In the genomic region with DNA sequence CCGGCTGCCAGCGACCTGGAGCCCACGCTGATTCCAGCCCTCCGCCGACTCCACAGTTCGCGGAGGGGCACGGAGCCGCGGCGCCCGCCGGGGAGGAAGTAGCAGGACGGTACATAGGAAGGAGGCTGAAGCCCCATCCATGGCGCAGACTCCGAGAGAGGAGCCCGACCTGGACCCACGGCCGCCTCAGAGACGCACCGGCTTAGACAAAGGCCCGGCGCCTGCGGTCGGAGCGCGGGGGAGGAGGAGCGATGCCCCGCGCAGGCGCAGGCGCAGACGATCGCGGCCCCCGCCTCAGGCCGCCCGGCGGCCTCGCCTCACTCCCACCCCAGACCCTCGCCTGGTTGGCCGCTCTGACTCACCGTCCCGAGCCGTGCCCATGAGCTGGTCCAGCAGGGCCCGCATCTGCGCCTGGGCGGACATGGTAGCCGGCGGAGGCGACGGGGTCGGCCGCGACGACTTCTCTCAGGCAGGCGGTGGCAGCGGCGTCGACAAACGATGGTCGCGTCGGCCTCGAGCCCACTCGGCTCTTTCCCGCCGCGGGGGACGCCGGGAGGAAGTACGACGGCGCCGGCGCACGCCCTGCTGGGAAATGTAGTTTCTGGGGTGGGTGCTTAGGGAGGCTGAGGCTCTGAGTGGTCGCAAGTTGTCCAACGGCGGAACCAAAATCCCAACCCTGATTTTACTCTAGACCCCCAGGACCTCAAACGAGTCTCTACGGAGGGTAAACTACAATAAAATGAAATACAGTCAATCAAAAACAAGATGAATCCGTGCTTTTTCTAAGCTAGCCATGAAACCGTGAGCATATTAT, we compare ENCODE assay signal across 8 cellular contexts. TPM values are rescaled to one million over a fixed set of nuclear protein-coding genes. Genes with fewer than 3 reads are reported as not detected.
DNase-seq lines count a peak whose midpoint lies in the region; ATAC-seq, FAIRE-seq and TF ChIP-seq lines count a peak whose summit lies in the region.

A gene with protein sequence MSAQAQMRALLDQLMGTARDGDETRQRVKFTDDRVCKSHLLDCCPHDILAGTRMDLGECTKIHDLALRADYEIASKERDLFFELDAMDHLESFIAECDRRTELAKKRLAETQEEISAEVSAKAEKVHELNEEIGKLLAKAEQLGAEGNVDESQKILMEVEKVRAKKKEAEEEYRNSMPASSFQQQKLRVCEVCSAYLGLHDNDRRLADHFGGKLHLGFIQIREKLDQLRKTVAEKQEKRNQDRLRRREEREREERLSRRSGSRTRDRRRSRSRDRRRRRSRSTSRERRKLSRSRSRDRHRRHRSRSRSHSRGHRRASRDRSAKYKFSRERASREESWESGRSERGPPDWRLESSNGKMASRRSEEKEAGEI (minus strand): TSS at position 533 of the 814 bp plus-strand sequence. CDS start 110 bp downstream, at position 423.

- ATAC-seq in stimulated activated naive CD8-positive, alpha-beta T cell treated with anti-CD3 and anti-CD28 coated beads, Interleukin-15, amount 100 ng/mL, for 72 hours, result peak; percentile 96

- H3K27me3 Mint-ChIP-seq in nephron progenitor cell (ENCODE audit: low read depth, poor library complexity), result no peaks in the 10 kb centered on the region
- no peaks in the 10 kb centered on the region for H3K27me3 Mint-ChIP-seq in stimulated activated naive CD8-positive, alpha-beta T cell treated with anti-CD3 and anti-CD28 coated beads, Interleukin-15, amount 100 ng/mL, for 72 hours

- H3K36me3 Mint-ChIP-seq in nephron progenitor cell (ENCODE audit: low read depth), result peaks cover 33% of the 10 kb centered on the region

- peaks cover 38% of the 10 kb centered on the region for H3K4me1 Mint-ChIP-seq in nephron progenitor cell
- H3K4me1 Mint-ChIP-seq in stimulated activated naive CD8-positive, alpha-beta T cell treated with anti-CD3 and anti-CD28 coated beads, Interleukin-15, amount 100 ng/mL, for 72 hours, result peaks cover 48% of the 10 kb centered on the region

- H3K4me3 Mint-ChIP-seq in nephron progenitor cell, result peak within 1 kb of the TSS; percentile 96
- peak within 1 kb of the TSS; percentile 92 to 93 for H3K4me3 Mint-ChIP-seq in stimulated activated naive CD8-positive, alpha-beta T cell treated with anti-CD3 and anti-CD28 coated beads, Interleukin-15, amount 100 ng/mL, for 72 hours

- TF ChIP-seq CTCF in nephron progenitor cell (IDR thresholded peaks at IDR 0.05), result no peak

- peak within 1 kb of the TSS; percentile 95 for H3K27ac Mint-ChIP-seq in nephron progenitor cell
- H3K27ac Mint-ChIP-seq in stimulated activated naive CD8-positive, alpha-beta T cell treated with anti-CD3 and anti-CD28 coated beads, Interleukin-15, amount 100 ng/mL, for 72 hours, result peak within 1 kb of the TSS; percentile 95 to 97

- peak; percentile 86 for DNase-seq in EL
- peak; percentile 85 for DNase-seq in H54 (ENCODE audit: insufficient read length, low spot score)
- DNase-seq in M059J (ENCODE audit: low read depth), result peak; percentile 85
- peak; percentile 23 for DNase-seq in SIG-M5 (lab: John Stamatoyannopoulos, UW)
- peak; percentile 76 for DNase-seq in activated gamma-delta T cell (lab: John Stamatoyannopoulos, UW)
- DNase-seq in fibroblast of the conjunctiva (ENCODE audit: low read depth), result peak; percentile 47
- peak; percentile 90 for DNase-seq in nephron progenitor cell
- peak; percentile 88 to 89 for DNase-seq in stimulated activated naive CD8-positive, alpha-beta T cell treated with anti-CD3 and anti-CD28 coated beads, Interleukin-15, amount 100 ng/mL, for 72 hours

- no peak for FAIRE-seq in H54 (lab: Jason Lieb, UNC)

- TF ChIP-seq POLR2A in H54 (IDR thresholded peaks at IDR 0.05; ENCODE audit: low read depth, low read length), result peak; percentile 99

- H3K9me3 Mint-ChIP-seq in nephron progenitor cell, result no peaks in the 10 kb centered on the region
- no peaks in the 10 kb centered on the region for H3K9me3 Mint-ChIP-seq in stimulated activated naive CD8-positive, alpha-beta T cell treated with anti-CD3 and anti-CD28 coated beads, Interleukin-15, amount 100 ng/mL, for 72 hours

RNA-seq across cellular contexts. Expression of the gene that starts here (rescaled TPM):
- 15.0 and 15.8 TPM in 2 replicates for total RNA-seq in M059J (2014; rRNA removed; shearing (Covaris generic))

Comparison
In these comparisons a context has a peak if more than half of its experiments do, and no peak if none do; other contexts are left out.
1. Peak in every context shown above with its lines: DNase-seq and ATAC-seq.
2. DNase-seq: peak in every context shown above with its lines; median percentile 90 in nephron progenitor cell; 88 in stimulated activated naive CD8-positive, alpha-beta T cell treated with anti-CD3 and anti-CD28 coated beads, Interleukin-15, amount 100 ng/mL, for 72 hours; 86 in EL; 85 in H54; 85 in M059J; 76 in activated gamma-delta T cell; 47 in fibroblast of the conjunctiva; 23 in SIG-M5.